In the genomic region with DNA sequence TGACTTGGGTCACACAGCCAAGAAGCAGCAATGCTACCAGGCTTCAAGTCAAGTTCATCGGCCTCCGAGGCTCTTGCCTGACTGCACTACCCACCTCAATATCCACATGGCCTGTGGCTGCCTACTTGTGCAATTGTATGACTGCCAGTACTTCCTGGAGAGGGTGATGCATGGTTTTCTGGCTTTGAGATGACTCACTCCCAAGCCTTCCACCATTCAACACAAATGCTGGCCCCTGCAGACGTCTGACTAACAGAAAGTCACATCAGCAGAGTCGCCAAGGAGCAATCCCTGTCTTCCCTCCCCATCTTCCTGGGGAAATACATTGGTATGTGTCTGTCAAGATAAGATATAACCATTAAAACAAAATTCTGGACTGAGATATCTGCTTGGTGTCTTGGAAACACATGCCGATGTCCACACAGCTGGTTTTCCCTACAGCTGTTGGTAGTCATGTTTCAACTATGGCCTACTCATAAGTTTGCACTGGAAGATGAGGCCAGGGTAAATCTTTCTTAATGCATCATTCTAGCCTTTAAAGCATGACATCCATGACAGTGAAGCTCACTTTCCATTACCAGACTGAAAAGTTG, we compare ENCODE assay signal across 8 cellular contexts.
DNase-seq lines count a peak whose midpoint lies in the region; ATAC-seq and TF ChIP-seq lines count a peak whose summit lies in the region.

No MANE protein-coding gene starts in this region.

- H3K36me3 Mint-ChIP-seq in neural progenitor cell: no peaks in the 10 kb centered on the region

- no peaks in the 10 kb centered on the region for H3K9me3 ChIP-seq in RWPE2 (ENCODE audit: severe bottlenecking)
- H3K9me3 ChIP-seq in mammary epithelial cell (replicated peaks; ENCODE audit: insufficient read depth, low read length): no peaks in the 10 kb centered on the region
- H3K9me3 ChIP-seq in neural progenitor cell (ENCODE audit: low read depth): no peaks in the 10 kb centered on the region

- H3K27ac ChIP-seq in RWPE2 (ENCODE audit: poor library complexity, severe bottlenecking) (peak overlapping the region; percentile 55), mammary epithelial cell (ENCODE audit: insufficient read depth, low read depth, low read length) (peak overlapping the region; percentile 17), neural progenitor cell (no peak overlapping the region)

- H3K27me3 Mint-ChIP-seq in neural progenitor cell (ENCODE audit: insufficient read depth, low read depth): peaks cover 3% of the 10 kb centered on the region

- H3K36me3 ChIP-seq in RWPE2 (ENCODE audit: low read depth) (no peaks in the 10 kb centered on the region), mammary epithelial cell (ENCODE audit: insufficient read depth, low read length) (no peaks in the 10 kb centered on the region), neural progenitor cell (no peaks in the 10 kb centered on the region)

- H3K27me3 ChIP-seq in RWPE2 (ENCODE audit: insufficient read depth, poor library complexity, severe bottlenecking) (no peaks in the 10 kb centered on the region), mammary epithelial cell (ENCODE audit: insufficient read depth, low read length) (no peaks in the 10 kb centered on the region), neural progenitor cell (no peaks in the 10 kb centered on the region)

- H3K27ac Mint-ChIP-seq in neural progenitor cell: no peak overlapping the region

- peaks cover 19% of the 10 kb centered on the region for H3K4me1 Mint-ChIP-seq in neural progenitor cell

- no TSS peak for BruUV-seq in mammary epithelial cell (replicated peaks; lab: Mats Ljungman, UMichigan)

- no peak overlapping the region for H3K9ac ChIP-seq in mammary epithelial cell (ENCODE audit: insufficient read depth, low read length)
- no peak overlapping the region for H3K9ac ChIP-seq in neural progenitor cell

- in situ Hi-C loops in mammary epithelial cell (cut with MboI; ENCODE audit: low sequenced_read_pairs in 2 of 2): loop anchor here in 1 of 2 donors (10.0 kb wide), 1 partner anchor 176 kb away; the partner anchor contains the start of gene ARHGEF3

- peak overlapping the region; percentile 59 for H2AFZ ChIP-seq in mammary epithelial cell (ENCODE audit: low read depth, low read length)
- no peak overlapping the region for H2AFZ ChIP-seq in neural progenitor cell (replicated peaks)

- H3K4me2 ChIP-seq in mammary epithelial cell (ENCODE audit: insufficient read depth, low read depth, low read length) (peak overlapping the region; percentile 9), neural progenitor cell (no peak overlapping the region)

- TF ChIP-seq CTCF in RWPE2 (IDR thresholded peaks at IDR 0.05; ENCODE audit: poor library complexity, severe bottlenecking) (no peak), mammary epithelial cell (conservative IDR thresholded peaks at IDR 0.05 in 1 of 2, IDR thresholded peaks at IDR 0.05 in 1 of 2; ENCODE audit: extremely low read depth in 1 of 2, insufficient read depth in 1 of 2, low read depth in 1 of 2, low read length in 2 of 2) (no peak), neural progenitor cell (IDR thresholded peaks at IDR 0.05) (no peak)

- H3K4me3 ChIP-seq in RWPE2 (ENCODE audit: severe bottlenecking) (no peak overlapping the region), mammary epithelial cell (replicated peaks in 1 of 3; ENCODE audit: insufficient read depth in 1 of 3, low read depth in 2 of 3, low read length in 3 of 3) (no peak overlapping the region), neural progenitor cell (no peak overlapping the region)

- CTCF ChIA-PET in mammary epithelial cell (lab: Charles Lee; ENCODE audit: low non-redundant PET): no interaction called here

- dilution Hi-C loops in mammary epithelial cell (cut with HindIII; ENCODE audit: low sequenced_read_pairs): loop anchor here (5.0 kb wide), 3 partner anchors 64 to 164 kb away; no protein-coding TSS in a partner anchor

- H3K4me3 Mint-ChIP-seq in neural progenitor cell: no peak overlapping the region

- 28% methylated on average over 5 of the region's 5 CpGs for WGBS in mammary epithelial cell (ENCODE audit: low coverage, missing lambda C conversion rate)

- no peaks in the 10 kb centered on the region for H4K20me1 ChIP-seq in mammary epithelial cell (ENCODE audit: insufficient read depth, low read length)
- no peaks in the 10 kb centered on the region for H4K20me1 ChIP-seq in neural progenitor cell (ENCODE audit: low read depth)

- DNase-seq in EL (peak; percentile 96), RWPE2 (ENCODE audit: low spot score) (peak; percentile 81), mammary epithelial cell (peak; percentile 95), non-pigmented ciliary epithelial cell (ENCODE audit: low read depth) (peak; percentile 98), neural progenitor cell (ENCODE audit: low spot score) (no peak), NCI-H345 (lab: John Stamatoyannopoulos, UW) (no peak)

- no peaks in the 10 kb centered on the region for H3F3A ChIP-seq in neural progenitor cell (ENCODE audit: low read depth)

- intact Hi-C loops in mammary epithelial cell (cut with micrococcal nuclease): loop anchor here (10.0 kb wide), 1 partner anchor 426 kb away; the partner anchor contains the start of gene CCDC66

- ATAC-seq in RWPE2 (ENCODE audit: low read depth) (peak; percentile 98), GM21717 (IDR thresholded peaks at IDR 0.05; ENCODE audit: unreplicated experiment) (no peak), HG03460 (IDR thresholded peaks at IDR 0.05; ENCODE audit: unreplicated experiment) (no peak)

- H3K79me2 ChIP-seq in mammary epithelial cell (ENCODE audit: insufficient read depth, low read length) (no peaks in the 10 kb centered on the region), neural progenitor cell (ENCODE audit: low read depth) (no peaks in the 10 kb centered on the region)

- no peaks in the 10 kb centered on the region for H3K9me3 Mint-ChIP-seq in neural progenitor cell

- H3K4me1 ChIP-seq in RWPE2 (ENCODE audit: insufficient read depth, poor library complexity, severe bottlenecking) (peaks cover 12% of the 10 kb centered on the region), mammary epithelial cell (ENCODE audit: insufficient read depth, low read length) (peaks cover 17% of the 10 kb centered on the region), neural progenitor cell (no peaks in the 10 kb centered on the region)

Comparison
In these comparisons a context has a peak if more than half of its experiments do, and no peak if none do; other contexts are left out.
1. DNase-seq: peak in EL (single experiment), RWPE2 (single experiment), mammary epithelial cell (single experiment) and non-pigmented ciliary epithelial cell (single experiment); none in neural progenitor cell (single experiment) and NCI-H345 (single experiment).